Comparison of ENCODE assay signal across 23 cellular contexts in the genomic region with DNA sequence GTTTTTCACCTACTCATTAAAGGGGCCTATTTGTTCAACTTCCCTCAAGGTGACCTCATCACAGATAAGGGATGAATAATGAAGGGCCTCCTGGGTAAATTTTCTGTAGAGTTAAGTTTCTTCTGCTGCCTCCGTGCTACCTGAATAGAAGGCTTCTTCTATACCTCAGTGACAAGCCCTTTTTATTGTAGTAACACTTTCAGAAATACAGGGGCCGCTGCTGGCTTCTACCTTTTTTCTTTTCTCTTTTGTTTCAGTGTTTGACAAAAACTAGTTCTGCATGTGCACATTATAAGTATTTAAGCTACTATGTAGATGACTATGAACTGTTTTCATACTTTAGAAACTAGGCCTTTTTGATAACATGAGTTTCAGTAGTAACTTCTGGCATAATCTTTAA.
DNase-seq lines count a peak whose midpoint lies in the region; ATAC-seq, FAIRE-seq and TF ChIP-seq lines count a peak whose summit lies in the region.
"Had no signal": no experiment of that assay in that cellular context is flagged by ENCODE, and none has a peak within 500 bp of the region (broad histone marks: within the 10 kb centered on the region; RNA-seq: fewer than 3 reads in every experiment).

No MANE protein-coding gene starts in this region.

- TF ChIP-seq CTCF in GM12864 (IDR thresholded peaks at IDR 0.05; ENCODE audit: low read depth, low read length, missing control alignments): peak; percentile 15
- TF ChIP-seq CTCF in GM12878 (IDR thresholded peaks at IDR 0.05 in 2 of 3, conservative IDR thresholded peaks at IDR 0.05 in 1 of 3; ENCODE audit: control insufficient read depth in 2 of 3, extremely low read depth in 1 of 3, insufficient read depth in 1 of 3, low read depth in 3 of 3, low read length in 3 of 3): peak; percentile 13 to 25 (median 23); a peak in 1 of 6 replicates
- TF ChIP-seq CTCF in GM10248 (IDR thresholded peaks at IDR 0.05; ENCODE audit: control extremely low read depth, extremely low read depth, low read depth, missing control alignments): no peak

- H2BK15ac ChIP-seq in mesendoderm (replicated peaks; ENCODE audit: low read depth): no peak overlapping the region

- no peak overlapping the region for H3K23ac ChIP-seq in mesendoderm (ENCODE audit: low read length)

- intact Hi-C loops in GM12878 (cut with micrococcal nuclease; ENCODE audit: unreplicated experiment) (no loop called here), Right ventricle myocardium inferior (cut with DNase I) (no loop called here)

- H3K4ac ChIP-seq in mesendoderm (ENCODE audit: low read depth, low read length): no peak overlapping the region

- DNase-seq in GM12864 (ENCODE audit: low read depth): no peak
- DNase-seq in NCI-H226: peak; percentile 33
- no peak for DNase-seq in GM12878 (ENCODE audit: low read depth, low spot score)
- DNase-seq in mesendoderm: peak; percentile 16
- DNase-seq in NCI-H2029 (lab: John Stamatoyannopoulos, UW): no peak
- no peak for DNase-seq in stimulated activated CD4-positive, alpha-beta T cell treated with anti-CD3 and anti-CD28 coated beads, Interleukin-1b, Interleukin-23, amount 100 ng/mL, for 48 hours
- no peak for DNase-seq in GM10248 (ENCODE audit: extremely low spot score)
- DNase-seq in Right ventricle myocardium inferior (ENCODE audit: missing footprints): no peak
- DNase-seq: activated CD4-positive, alpha-beta T cell treated with anti-CD3 and anti-CD28 coated beads, Interleukin-2, amount 50 U/mL, for 4 hours; activated CD8-positive, alpha-beta memory T cell treated with anti-CD3 and anti-CD28 coated beads, Interleukin-2, amount 50 U/mL, for 4 hours; activated naive CD8-positive, alpha-beta T cell treated with anti-CD3 and anti-CD28 coated beads for 36 hours; MM.1S; NCI-H1930; posterior cingulate gyrus; SK-N-SH; stimulated activated CD4-positive, alpha-beta T cell treated with anti-CD3 and anti-CD28 coated beads, Interleukin-15, amount 100 ng/mL, for 24 hours; trophoblast cell; WERI-Rb-1 had no signal

- no peak overlapping the region for H2AFZ ChIP-seq in GM12878 (ENCODE audit: control insufficient read depth, low read depth, low read length)

- no TSS peak for BruUV-seq in GM12878 (replicated peaks; lab: Mats Ljungman, UMichigan)

- H3K27ac ChIP-seq in GM12878 (ENCODE audit: control insufficient read depth, insufficient read depth) (no peak overlapping the region), mesendoderm (ENCODE audit: low read depth, low read length) (no peak overlapping the region)
- H3K27ac ChIP-seq: BLaER1, coronary artery, WERI-Rb-1 had no signal

- H3K4me1 ChIP-seq in GM12878 (ENCODE audit: control insufficient read depth, insufficient read depth, low read length): no peaks in the 10 kb centered on the region
- no peaks in the 10 kb centered on the region for H3K4me1 ChIP-seq in mesendoderm (ENCODE audit: control insufficient read depth, low read depth, low read length)

- WGBS in GM12878 (ENCODE audit: insufficient coverage, insufficient replicate concordance, low lambda C conversion rate, missing lambda C conversion rate): 0% methylated on average over 2 of the region's 2 CpGs
- WGBS in mesendoderm (ENCODE audit: extremely low coverage, insufficient coverage, low lambda C conversion rate): no CpG with 5 or more reads among the region's 2 CpGs

- H2AK5ac ChIP-seq in mesendoderm (ENCODE audit: low read length): no peak overlapping the region

- H3K79me2 ChIP-seq in GM12878 (ENCODE audit: control insufficient read depth, insufficient read depth, low read length) (no peaks in the 10 kb centered on the region), mesendoderm (ENCODE audit: control insufficient read depth, insufficient read depth, low read length) (no peaks in the 10 kb centered on the region)

- in situ Hi-C loops in GM12878 (cut with MboI): no loop called here

- POLR2A ChIA-PET in GM12878 (lab: Charles Lee): no interaction called here
- POLR2A ChIA-PET in GM10248 (lab: Yijun Ruan, JAX): no interaction called here

- no peak overlapping the region for H2BK5ac ChIP-seq in mesendoderm (ENCODE audit: low read length)

- TF ChIP-seq EP300 in GM12878 (IDR thresholded peaks at IDR 0.05; ENCODE audit: borderline replicate concordance in 1 of 2, control insufficient read depth in 1 of 2, low read depth in 2 of 2, low read length in 2 of 2): no peak

- no peak for TF ChIP-seq POLR2A in GM12878 (IDR thresholded peaks at IDR 0.05; ENCODE audit: low read depth, low read length)

- no peaks in the 10 kb centered on the region for H4K20me1 ChIP-seq in GM12878 (ENCODE audit: control insufficient read depth, insufficient read depth)
- H4K20me1 ChIP-seq: BLaER1 had no signal

- H3K9me3 ChIP-seq in GM12878 (replicated peaks; ENCODE audit: control insufficient read depth, insufficient read depth, low read length): no peaks in the 10 kb centered on the region
- H3K9me3 ChIP-seq: BLaER1, SK-N-SH had no signal

- peak; percentile 48; the same call in 1 of the 2 replicates for TF ChIP-seq RAD21 in GM12878 (IDR thresholded peaks at IDR 0.05; ENCODE audit: insufficient read depth, low read depth, low read length)

- peak; percentile 48; the same call in 2 of the 3 replicates for ATAC-seq in GM12878
- ATAC-seq in Right ventricle myocardium inferior: no peak
- ATAC-seq: activated T-helper 17 cell treated with anti-CD3 and anti-CD28 coated beads, Interleukin-2, amount 50 U/mL, for 72 hours; natural killer cell treated with Interleukin-12 subunit alpha and Interleukin-12 subunit beta and Interleukin-15 and Interleukin-18, amount 100 ng/mL, for 72 hours; sciatic nerve had no signal

- no peak for FAIRE-seq in GM12878 (lab: Jason Lieb, UNC)

- no peaks in the 10 kb centered on the region for H3K79me1 ChIP-seq in mesendoderm (ENCODE audit: low read length)

- H3K56ac ChIP-seq in mesendoderm (ENCODE audit: low read length): no peak overlapping the region

- H3K18ac ChIP-seq in mesendoderm (ENCODE audit: low read length): no peak overlapping the region

- no peak overlapping the region for H4K5ac ChIP-seq in mesendoderm (ENCODE audit: low read length)

- no peak overlapping the region for H4K8ac ChIP-seq in mesendoderm (ENCODE audit: low read depth, low read length)

- H3K27me3 ChIP-seq in GM12878 (replicated peaks in 1 of 2; ENCODE audit: control insufficient read depth in 2 of 2, insufficient read depth in 2 of 2, low read length in 1 of 2): no peaks in the 10 kb centered on the region; a peak in 1 of 4 replicates
- no peaks in the 10 kb centered on the region for H3K27me3 ChIP-seq in mesendoderm (ENCODE audit: insufficient read depth, low read length, poor library complexity)
- H3K27me3 ChIP-seq: BLaER1 had no signal

- H3K4me2 ChIP-seq in GM12878 (ENCODE audit: control insufficient read depth, insufficient read depth): no peak overlapping the region
- H3K4me2 ChIP-seq in mesendoderm (ENCODE audit: low read length): no peak overlapping the region
- H3K4me2 ChIP-seq: BLaER1, SK-N-SH had no signal

- CTCF ChIA-PET in GM12878 (lab: Yijun Ruan, JAX) (interaction anchor here (0.7 to 5.4 kb wide), 6 partner anchors 17 to 934 kb away, joined by 3 to 47 read pairs (median 4); no protein-coding TSS in a partner anchor), GM10248 (lab: Yijun Ruan, JAX) (interaction anchor here (1.2 kb wide), 1 partner anchor 82 kb away, joined by 3 read pairs; no protein-coding TSS in a partner anchor)

- H2BK120ac ChIP-seq in mesendoderm (ENCODE audit: low read depth, low read length): no peak overlapping the region

- RAD21 ChIA-PET in GM12878 (lab: Charles Lee; ENCODE audit: unreplicated experiment): interaction anchor here (0.8 to 2.6 kb wide), 3 partner anchors 80 to 119 kb away, joined by 3 to 24 read pairs (median 7); no protein-coding TSS in a partner anchor

- SMC1A ChIA-PET in GM12878 (lab: Charles Lee; ENCODE audit: uncharacterized antibody, unreplicated experiment): interaction anchor here (1.5 to 2.2 kb wide), 4 partner anchors 32 to 84 kb away, joined by 5 to 13 read pairs (median 7); no protein-coding TSS in a partner anchor

- H3K9ac ChIP-seq in GM12878 (ENCODE audit: control insufficient read depth, insufficient read depth, low read length) (no peak overlapping the region), mesendoderm (ENCODE audit: low read length) (no peak overlapping the region)
- H3K9ac ChIP-seq: BLaER1, SK-N-SH had no signal

- H3K4me3 ChIP-seq in GM12864 (ENCODE audit: low read depth, low read length) (no peak overlapping the region), GM12878 (no peak overlapping the region), mesendoderm (ENCODE audit: low read length) (no peak overlapping the region)
- H3K4me3 ChIP-seq: BLaER1 had no signal

- H3K36me3 ChIP-seq in GM12878 (ENCODE audit: control insufficient read depth in 2 of 2, insufficient read depth in 2 of 2, low read length in 1 of 2) (no peaks in the 10 kb centered on the region), mesendoderm (ENCODE audit: control insufficient read depth, insufficient read depth, low read length) (no peaks in the 10 kb centered on the region)
- H3K36me3 ChIP-seq: BLaER1, WERI-Rb-1 had no signal

TF ChIP-seq in GM12878, 131 proteins besides CTCF, POLR2A, EP300 and RAD21:
- TF ChIP-seq SMC3 (IDR thresholded peaks at IDR 0.05; ENCODE audit: borderline replicate concordance, low read length) (peak; percentile 28; the same call in 1 of the 2 replicates), SIX5 (IDR thresholded peaks at IDR 0.05; ENCODE audit: low read depth, low read length, severe bottlenecking) (no peak), BHLHE40 (IDR thresholded peaks at IDR 0.05; ENCODE audit: borderline replicate concordance in 1 of 2, low read depth in 2 of 2, low read length in 1 of 2) (no peak)

Comparison
In these comparisons a context has a peak if more than half of its experiments do, and no peak if none do; other contexts are left out.
1. DNase-seq: peak in NCI-H226 (single experiment) and mesendoderm (single experiment); none in GM12864 (single experiment), GM12878 (single experiment), NCI-H2029 (single experiment), stimulated activated CD4-positive, alpha-beta T cell treated with anti-CD3 and anti-CD28 coated beads, Interleukin-1b, Interleukin-23, amount 100 ng/mL, for 48 hours (single experiment), GM10248 (single experiment) and Right ventricle myocardium inferior (single experiment).